24 cellular contexts compared by ENCODE assay signal in the genomic region with DNA sequence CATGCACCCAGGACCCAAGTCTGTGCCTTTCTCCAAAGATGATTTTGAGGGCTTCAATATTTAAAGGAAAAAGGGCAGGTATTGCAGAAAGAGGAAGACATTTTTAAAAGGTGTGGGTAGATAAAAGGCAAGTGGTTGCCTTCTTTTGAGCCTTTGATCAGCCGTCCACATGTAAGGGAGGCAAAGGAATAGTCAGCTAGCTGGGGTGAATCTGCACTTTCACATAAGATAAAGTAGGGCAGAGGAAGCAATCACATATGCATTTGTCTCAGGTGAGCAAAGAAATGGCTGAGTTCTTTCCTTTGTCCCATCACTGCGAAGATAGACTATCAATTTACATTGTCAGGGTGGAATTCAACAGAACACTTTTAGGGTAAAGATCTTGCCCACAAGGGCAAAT. TPM values are rescaled to one million over a fixed set of nuclear protein-coding genes. Genes with fewer than 3 reads are reported as not detected.
DNase-seq lines count a peak whose midpoint lies in the region; ATAC-seq and TF ChIP-seq lines count a peak whose summit lies in the region.
"Had no signal": no experiment of that assay in that cellular context is flagged by ENCODE, and none has a peak within 500 bp of the region (broad histone marks: within the 10 kb centered on the region; RNA-seq: fewer than 3 reads in every experiment).

No MANE protein-coding gene starts in this region.

- intact Hi-C loops in activated CD4-positive, alpha-beta T cell treated with anti-CD3 and anti-CD28 coated beads, Interleukin-2, amount 10 ng/mL, durations not matched to agents 24 days and 14 days (cut with micrococcal nuclease), result loop anchor here (5.0 kb wide), 1 partner anchor 270 kb away; no protein-coding TSS in a partner anchor
- intact Hi-C loops in gastrocnemius medialis (cut with DNase I; ENCODE audit: low total_unique reads), result loop anchor here (10.0 kb wide), 1 partner anchor 372 kb away; no protein-coding TSS in a partner anchor

- no peaks in the 10 kb centered on the region for H3K27me3 Mint-ChIP-seq in activated CD4-positive, alpha-beta T cell treated with anti-CD3 and anti-CD28 coated beads, Interleukin-2, amount 10 ng/mL, durations not matched to agents 24 days and 14 days
- H3K27me3 Mint-ChIP-seq in activated CD4-positive, alpha-beta T cell treated with anti-CD3 and anti-CD28 coated beads, Interleukin-2, amount 10 ng/mL, durations not matched to agents 7 days and 5 days, result no peaks in the 10 kb centered on the region
- H3K27me3 Mint-ChIP-seq in activated T-helper 17 cell treated with anti-CD3 and anti-CD28 coated beads, Interleukin-2, amount 50 U/mL, for 72 hours, result no peaks in the 10 kb centered on the region
- no peaks in the 10 kb centered on the region for H3K27me3 Mint-ChIP-seq in immature natural killer cell (ENCODE audit: low read depth in 3 of 3)
- H3K27me3 Mint-ChIP-seq: CD4-positive, alpha-beta memory T cell had no signal

- no peak for TF ChIP-seq POLR2A in gastrocnemius medialis (IDR thresholded peaks at IDR 0.05)

- in situ Hi-C loops in gastrocnemius medialis (cut with MboI; ENCODE audit: low sequenced_read_pairs in 4 of 4), result loop anchor here in 2 of 4 donors (5.0 to 10.0 kb wide), 2 partner anchors 90 to 372 kb away; no protein-coding TSS in a partner anchor

- peaks cover 11% of the 10 kb centered on the region for H3K4me1 Mint-ChIP-seq in activated CD4-positive, alpha-beta T cell treated with anti-CD3 and anti-CD28 coated beads, Interleukin-2, amount 10 ng/mL, durations not matched to agents 24 days and 14 days
- peaks cover 25% of the 10 kb centered on the region for H3K4me1 Mint-ChIP-seq in activated CD4-positive, alpha-beta T cell treated with anti-CD3 and anti-CD28 coated beads, Interleukin-2, amount 10 ng/mL, durations not matched to agents 7 days and 5 days
- peaks cover 15% of the 10 kb centered on the region for H3K4me1 Mint-ChIP-seq in activated T-helper 17 cell treated with anti-CD3 and anti-CD28 coated beads, Interleukin-2, amount 50 U/mL, for 72 hours
- H3K4me1 Mint-ChIP-seq in immature natural killer cell, result peaks cover 27 to 39% of the 10 kb centered on the region in 2 donors

- H3K36me3 Mint-ChIP-seq in activated CD4-positive, alpha-beta T cell treated with anti-CD3 and anti-CD28 coated beads, Interleukin-2, amount 10 ng/mL, durations not matched to agents 24 days and 14 days (ENCODE audit: low read depth), result peaks cover 5% of the 10 kb centered on the region
- no peaks in the 10 kb centered on the region for H3K36me3 Mint-ChIP-seq in activated CD4-positive, alpha-beta T cell treated with anti-CD3 and anti-CD28 coated beads, Interleukin-2, amount 10 ng/mL, durations not matched to agents 7 days and 5 days (ENCODE audit: low read depth)
- H3K36me3 Mint-ChIP-seq in activated T-helper 17 cell treated with anti-CD3 and anti-CD28 coated beads, Interleukin-2, amount 50 U/mL, for 72 hours (ENCODE audit: low read depth), result peaks cover 3% of the 10 kb centered on the region
- H3K36me3 Mint-ChIP-seq in immature natural killer cell, result no peaks in the 10 kb centered on the region

- peak; percentile 50 for DNase-seq in activated CD4-positive, alpha-beta T cell treated with anti-CD3 and anti-CD28 coated beads, Interleukin-2, amount 10 ng/mL, durations not matched to agents 24 days and 14 days
- no peak for DNase-seq in activated CD4-positive, alpha-beta T cell treated with anti-CD3 and anti-CD28 coated beads, Interleukin-2, amount 10 ng/mL, durations not matched to agents 7 days and 5 days
- DNase-seq in Jurkat, Clone E6-1 (ENCODE audit: low read depth, low spot score), result peak; percentile 48
- DNase-seq in immature natural killer cell (no peak), retina (no peak), gastrocnemius medialis (no peak)
- DNase-seq in stimulated activated CD4-positive, alpha-beta T cell treated with anti-CD3 and anti-CD28 coated beads, Interleukin-2, amount 100 ng/mL, for 24 hours, result no peak
- DNase-seq: AML-193; CD4-positive, alpha-beta memory T cell; COR-L47; DMS 273 treated with DMSO at 0.1 percent for 48 hours; DMS53; DND-41; GM23248 had no signal

- CTCF ChIA-PET in activated CD4-positive, alpha-beta T cell treated with anti-CD3 and anti-CD28 coated beads, Interleukin-2, amount 10 ng/mL, durations not matched to agents 7 days and 5 days (lab: Charles Lee), result no interaction called here

- no peaks in the 10 kb centered on the region for H3K9me3 ChIP-seq in gastrocnemius medialis
- H3K9me3 ChIP-seq: A549, HAP-1 had no signal

- H3K9me3 Mint-ChIP-seq in activated CD4-positive, alpha-beta T cell treated with anti-CD3 and anti-CD28 coated beads, Interleukin-2, amount 10 ng/mL, durations not matched to agents 24 days and 14 days, result no peaks in the 10 kb centered on the region
- no peaks in the 10 kb centered on the region for H3K9me3 Mint-ChIP-seq in activated CD4-positive, alpha-beta T cell treated with anti-CD3 and anti-CD28 coated beads, Interleukin-2, amount 10 ng/mL, durations not matched to agents 7 days and 5 days
- no peaks in the 10 kb centered on the region for H3K9me3 Mint-ChIP-seq in activated T-helper 17 cell treated with anti-CD3 and anti-CD28 coated beads, Interleukin-2, amount 50 U/mL, for 72 hours
- H3K9me3 Mint-ChIP-seq in immature natural killer cell, result no peaks in the 10 kb centered on the region
- H3K9me3 Mint-ChIP-seq: CD4-positive, alpha-beta memory T cell had no signal

- no peaks in the 10 kb centered on the region for H3K36me3 ChIP-seq in gastrocnemius medialis
- H3K36me3 ChIP-seq: HAP-1 had no signal

- no peak overlapping the region for H3K4me3 Mint-ChIP-seq in activated CD4-positive, alpha-beta T cell treated with anti-CD3 and anti-CD28 coated beads, Interleukin-2, amount 10 ng/mL, durations not matched to agents 24 days and 14 days
- no peak overlapping the region for H3K4me3 Mint-ChIP-seq in activated CD4-positive, alpha-beta T cell treated with anti-CD3 and anti-CD28 coated beads, Interleukin-2, amount 10 ng/mL, durations not matched to agents 7 days and 5 days
- H3K4me3 Mint-ChIP-seq in activated T-helper 17 cell treated with anti-CD3 and anti-CD28 coated beads, Interleukin-2, amount 50 U/mL, for 72 hours, result no peak overlapping the region
- H3K4me3 Mint-ChIP-seq in immature natural killer cell, result no peak overlapping the region
- H3K4me3 Mint-ChIP-seq: CD4-positive, alpha-beta memory T cell had no signal

- no peak for TF ChIP-seq CTCF in gastrocnemius medialis (IDR thresholded peaks at IDR 0.05 in 4 of 5, conservative IDR thresholded peaks at IDR 0.05 in 1 of 5)

- POLR2A ChIA-PET in activated CD4-positive, alpha-beta T cell treated with anti-CD3 and anti-CD28 coated beads, Interleukin-2, amount 10 ng/mL, durations not matched to agents 7 days and 5 days (lab: Charles Lee), result no interaction called here

- H3K4me3 ChIP-seq in Jurkat, Clone E6-1 (ENCODE audit: low read length), result no peak overlapping the region
- no peak overlapping the region for H3K4me3 ChIP-seq in gastrocnemius medialis
- H3K4me3 ChIP-seq: A549, GM12878, GM23248, HAP-1 had no signal

- no peak overlapping the region for H3K27ac Mint-ChIP-seq in activated CD4-positive, alpha-beta T cell treated with anti-CD3 and anti-CD28 coated beads, Interleukin-2, amount 10 ng/mL, durations not matched to agents 24 days and 14 days
- H3K27ac Mint-ChIP-seq in activated CD4-positive, alpha-beta T cell treated with anti-CD3 and anti-CD28 coated beads, Interleukin-2, amount 10 ng/mL, durations not matched to agents 7 days and 5 days, result no peak overlapping the region
- H3K27ac Mint-ChIP-seq in activated T-helper 17 cell treated with anti-CD3 and anti-CD28 coated beads, Interleukin-2, amount 50 U/mL, for 72 hours, result peak overlapping the region; percentile 22
- peak overlapping the region in 5 of 6 donors; percentile 8 to 60 (median 40) for H3K27ac Mint-ChIP-seq in immature natural killer cell

- H3K4me1 ChIP-seq in gastrocnemius medialis, result peaks cover 18 to 31% of the 10 kb centered on the region in 2 donors
- H3K4me1 ChIP-seq: HAP-1 had no signal

- ATAC-seq in activated T-helper 17 cell treated with anti-CD3 and anti-CD28 coated beads, Interleukin-2, amount 50 U/mL, for 72 hours (replicated peaks), result no peak
- no peak for ATAC-seq in gastrocnemius medialis
- ATAC-seq: A549, GM12878 had no signal

- H3K27me3 ChIP-seq in gastrocnemius medialis, result no peaks in the 10 kb centered on the region

- H3K27ac ChIP-seq in gastrocnemius medialis, result no peak overlapping the region
- H3K27ac ChIP-seq: 22Rv1, A549, C4-2B, GM23248 had no signal

RNA-seq across cellular contexts. Expression of a gene that starts 19.9 kb away (rescaled TPM):
- total RNA-seq in activated CD4-positive, alpha-beta T cell treated with anti-CD3 and anti-CD28 coated beads, Interleukin-2, amount 10 ng/mL, durations not matched to agents 24 days and 14 days, result 119 and 122 TPM in 2 replicates
- total RNA-seq in activated CD4-positive, alpha-beta T cell treated with anti-CD3 and anti-CD28 coated beads, Interleukin-2, amount 10 ng/mL, durations not matched to agents 7 days and 5 days, result 100 to 1,000 TPM; 136 to 152 TPM
- polyA plus RNA-seq in Jurkat, Clone E6-1 (2012; ENCODE audit: insufficient read depth, insufficient read length), result 67.0 TPM
- total RNA-seq in activated T-helper 17 cell treated with anti-CD3 and anti-CD28 coated beads, Interleukin-2, amount 50 U/mL, for 72 hours, result 100 to 1,000 TPM; 170 to 308 TPM
- polyA plus RNA-seq in immature natural killer cell, result 100 to 1,000 TPM; 220 to 241 (median 238) TPM
- total RNA-seq in gastrocnemius medialis, result 100 to 1,000 TPM; 100 to 138 (median 115) TPM

RNA-seq across cellular contexts. Expression of a gene that starts 42.9 kb away (rescaled TPM):
- not detected in 2 replicates for total RNA-seq in activated CD4-positive, alpha-beta T cell treated with anti-CD3 and anti-CD28 coated beads, Interleukin-2, amount 10 ng/mL, durations not matched to agents 24 days and 14 days
- total RNA-seq in activated CD4-positive, alpha-beta T cell treated with anti-CD3 and anti-CD28 coated beads, Interleukin-2, amount 10 ng/mL, durations not matched to agents 7 days and 5 days, result not detected
- not detected for polyA plus RNA-seq in Jurkat, Clone E6-1 (2012; ENCODE audit: insufficient read depth, insufficient read length)
- not detected for total RNA-seq in activated T-helper 17 cell treated with anti-CD3 and anti-CD28 coated beads, Interleukin-2, amount 50 U/mL, for 72 hours
- not detected for polyA plus RNA-seq in immature natural killer cell
- not detected for total RNA-seq in gastrocnemius medialis
- total RNA-seq: CD4-positive, alpha-beta memory T cell; G401; GM12878; GM23248; H4; HT-29 had no signal
- polyA plus RNA-seq: A549; BJ; CD4-positive, alpha-beta memory T cell; GM12878; GM23248 had no signal

Comparison
In these comparisons a context has a peak if more than half of its experiments do, and no peak if none do; other contexts are left out.
1. DNase-seq: peak in activated CD4-positive, alpha-beta T cell treated with anti-CD3 and anti-CD28 coated beads, Interleukin-2, amount 10 ng/mL, durations not matched to agents 24 days and 14 days (single experiment) and Jurkat, Clone E6-1 (single experiment); none in activated CD4-positive, alpha-beta T cell treated with anti-CD3 and anti-CD28 coated beads, Interleukin-2, amount 10 ng/mL, durations not matched to agents 7 days and 5 days (single experiment), immature natural killer cell (0 of 3), retina (single experiment), stimulated activated CD4-positive, alpha-beta T cell treated with anti-CD3 and anti-CD28 coated beads, Interleukin-2, amount 100 ng/mL, for 24 hours (0 of 2) and gastrocnemius medialis (0 of 2).
2. H3K27ac Mint-ChIP-seq: peak in activated T-helper 17 cell treated with anti-CD3 and anti-CD28 coated beads, Interleukin-2, amount 50 U/mL, for 72 hours (single experiment) and immature natural killer cell (5 of 6); none in activated CD4-positive, alpha-beta T cell treated with anti-CD3 and anti-CD28 coated beads, Interleukin-2, amount 10 ng/mL, durations not matched to agents 24 days and 14 days (single experiment) and activated CD4-positive, alpha-beta T cell treated with anti-CD3 and anti-CD28 coated beads, Interleukin-2, amount 10 ng/mL, durations not matched to agents 7 days and 5 days (single experiment).